Comparison of ENCODE assay signal across 22 cellular contexts in the genomic region with DNA sequence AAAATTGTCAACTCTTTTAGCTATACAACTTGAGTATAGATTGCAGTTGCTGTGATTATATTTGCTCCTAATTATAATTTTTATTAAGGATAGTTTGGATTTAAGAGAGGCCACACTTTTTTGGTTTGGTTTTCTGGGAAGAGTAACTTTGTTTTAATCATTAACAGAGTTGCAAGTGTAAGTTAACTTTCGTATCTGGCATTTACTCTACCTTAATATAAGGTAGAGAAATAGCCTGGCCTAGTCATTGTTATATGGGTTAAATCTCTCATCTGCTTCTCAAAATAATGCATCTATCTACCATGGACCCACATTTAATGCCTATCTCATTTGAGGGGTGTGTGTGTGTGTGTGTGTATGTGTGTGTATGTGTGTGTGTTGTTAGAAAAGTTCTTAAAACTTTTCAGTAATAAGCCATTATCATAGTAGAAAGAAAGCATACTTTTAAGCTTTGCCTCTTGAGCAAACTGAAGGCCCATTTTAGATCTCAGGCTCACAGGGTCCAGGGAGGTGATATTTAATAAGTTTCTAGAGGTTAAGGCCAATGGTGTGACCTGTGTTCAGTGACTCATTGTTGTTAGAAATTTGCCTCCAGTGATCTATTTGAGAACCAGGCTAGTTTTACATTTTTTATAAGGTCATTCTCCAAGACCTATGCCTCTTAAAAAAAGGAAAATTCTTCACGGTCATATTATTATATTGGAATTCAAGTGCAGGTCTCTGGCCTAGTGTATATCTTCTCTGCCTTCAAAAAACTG. TPM values are rescaled to one million over a fixed set of nuclear protein-coding genes. Genes with fewer than 3 reads are reported as not detected.
A peak's percentile ranks its signal among the peaks of the same experiment; 100 is the strongest.
DNase-seq lines count a peak whose midpoint lies in the region; ATAC-seq and TF ChIP-seq lines count a peak whose summit lies in the region.
"Had no signal": no experiment of that assay in that cellular context is flagged by ENCODE, and none has a peak within 500 bp of the region (broad histone marks: within the 10 kb centered on the region; RNA-seq: fewer than 3 reads in every experiment).

No MANE protein-coding gene starts in this region.

- no peaks in the 10 kb centered on the region for H3K27me3 ChIP-seq in right lobe of liver

- peak overlapping the region in 2 of 3 donors; percentile 41 to 63 for H3K27ac ChIP-seq in right lobe of liver
- H3K27ac ChIP-seq: HL-60 had no signal

- no peak for TF ChIP-seq POLR2A in right lobe of liver (IDR thresholded peaks at IDR 0.05)

- no peak for TF ChIP-seq CTCF in right lobe of liver (IDR thresholded peaks at IDR 0.05)

- no peaks in the 10 kb centered on the region for H3K36me3 ChIP-seq in right lobe of liver
- H3K36me3 ChIP-seq: BE2C had no signal

- H3K4me3 ChIP-seq in right lobe of liver: no peak overlapping the region
- H3K4me3 ChIP-seq: GM23338, K562 had no signal

- WGBS in right lobe of liver (ENCODE audit: insufficient coverage, low coverage, low lambda C conversion rate, missing lambda C conversion rate): 26% methylated on average over 2 of the region's 2 CpGs

- DNase-seq in Caki2 (ENCODE audit: low read depth) (peak; percentile 10), glomerular visceral epithelial cell (ENCODE audit: extremely low spot score) (peak; percentile 0), right lobe of liver (no peak), COLO829 (ENCODE audit: low spot score) (no peak)
- DNase-seq: BE2C; C1 segment of cervical spinal cord; Caco-2; CD4-positive, CD25-positive, alpha-beta regulatory T cell; CD8-positive, alpha-beta memory T cell; DMS153; DMS79; GDM1; HCEC 1CT; IMR-90 had no signal

- no peaks in the 10 kb centered on the region for H3K9me3 ChIP-seq in right lobe of liver
- H3K9me3 ChIP-seq: BE2C, Caco-2 had no signal

- in situ Hi-C loops in Caki2 (cut with HindIII; ENCODE audit: low pct_unique_long_range_greater_than_20kb, low sequenced_read_pairs): no loop called here

- H3K4me1 ChIP-seq in right lobe of liver: peaks cover 0 to 15% (median 0%) of the 10 kb centered on the region in 4 donors
- H3K4me1 ChIP-seq: BE2C, Caco-2 had no signal

- intact Hi-C loops in right lobe of liver (cut with DNase I): no loop called here

- ATAC-seq in right lobe of liver (peak; percentile 66 to 95 (median 88)), HG03439 (IDR thresholded peaks at IDR 0.05; ENCODE audit: unreplicated experiment) (no peak), HG02759 (IDR thresholded peaks at IDR 0.05; ENCODE audit: unreplicated experiment) (no peak)
- ATAC-seq: GM23338, K562 had no signal

RNA-seq across cellular contexts. Expression of a gene that starts 10.9 kb away (rescaled TPM):
- not detected in 2 replicates for total RNA-seq in Caki2 (2014; rRNA removed; shearing (Covaris generic); ENCODE audit: low replicate concordance)
- not detected for total RNA-seq in right lobe of liver
- total RNA-seq: A172; Caco-2; CD4-positive, CD25-positive, alpha-beta regulatory T cell; CD8-positive, alpha-beta memory T cell; Daoy; GM23338; HT1080; IMR-90; K562 had no signal

RNA-seq across cellular contexts. Expression of a gene that starts 47.0 kb away (rescaled TPM):
- not detected in 2 replicates for total RNA-seq in Caki2 (2014; rRNA removed; shearing (Covaris generic); ENCODE audit: low replicate concordance)
- not detected for total RNA-seq in right lobe of liver
- total RNA-seq: A172; Caco-2; CD4-positive, CD25-positive, alpha-beta regulatory T cell; CD8-positive, alpha-beta memory T cell; Daoy; GM23338; HT1080; IMR-90 had no signal

Comparison
In these comparisons a context has a peak if more than half of its experiments do, and no peak if none do; other contexts are left out.
1. DNase-seq: peak in Caki2 (single experiment) and glomerular visceral epithelial cell (single experiment); none in right lobe of liver (0 of 3) and COLO829 (single experiment).
2. ATAC-seq: peak in right lobe of liver (4 of 4); none in HG03439 (single experiment) and HG02759 (single experiment).